ENCODE assay signal across 22 cellular contexts in genomic region chr1:232547938-232548484, GRCh38.
A peak's percentile ranks its signal among the peaks of the same experiment; 100 is the strongest.
DNase-seq lines count a peak whose midpoint lies in the region; ATAC-seq and TF ChIP-seq lines count a peak whose summit lies in the region.
"Had no signal": no experiment of that assay in that cellular context is flagged by ENCODE, and none has a peak within 500 bp of the region (broad histone marks: within the 10 kb centered on the region; RNA-seq: fewer than 3 reads in every experiment).

No MANE protein-coding gene starts in this region.

- H3K23ac ChIP-seq in mesendoderm (ENCODE audit: low read length), result no peak overlapping the region

- H3K27ac ChIP-seq in mesendoderm (ENCODE audit: low read depth, low read length), result no peak overlapping the region
- H3K27ac ChIP-seq in thyroid gland, result no peak overlapping the region
- H3K27ac ChIP-seq: left ventricle myocardium inferior, psoas muscle, stomach, upper lobe of right lung had no signal

- no peak overlapping the region for H3K4me3 ChIP-seq in mesendoderm (ENCODE audit: low read length)
- no peak overlapping the region for H3K4me3 ChIP-seq in thyroid gland (replicated peaks in 1 of 3)
- H3K4me3 ChIP-seq: heart right ventricle, left ventricle myocardium inferior, psoas muscle, spleen, stomach, upper lobe of right lung had no signal

- H4K5ac ChIP-seq in mesendoderm (ENCODE audit: low read length), result no peak overlapping the region

- H3K4me2 ChIP-seq in mesendoderm (ENCODE audit: low read length), result no peak overlapping the region
- H3K4me2 ChIP-seq: SK-N-SH had no signal

- WGBS in mesendoderm (ENCODE audit: extremely low coverage, insufficient coverage, low lambda C conversion rate), result no CpG with 5 or more reads among the region's 2 CpGs
- 82 to 88% methylated on average over 2 of the region's 2 CpGs for WGBS in thyroid gland, 2 donors

- intact Hi-C loops in thyroid gland (cut with DNase I), result no loop called here

- H3K27me3 ChIP-seq in mesendoderm (ENCODE audit: insufficient read depth, low read length, poor library complexity) (no peaks in the 10 kb centered on the region), thyroid gland (no peaks in the 10 kb centered on the region)
- H3K27me3 ChIP-seq: heart right ventricle, stomach, upper lobe of right lung had no signal

- H2BK15ac ChIP-seq in mesendoderm (replicated peaks; ENCODE audit: low read depth), result no peak overlapping the region

- no peak overlapping the region for H4K8ac ChIP-seq in mesendoderm (ENCODE audit: low read depth, low read length)

- H3K56ac ChIP-seq in mesendoderm (ENCODE audit: low read length), result peak overlapping the region; percentile 65

- H2BK5ac ChIP-seq in mesendoderm (ENCODE audit: low read length), result peak overlapping the region; percentile 35

- peak overlapping the region; percentile 32 for H3K9ac ChIP-seq in mesendoderm (ENCODE audit: low read length)
- H3K9ac ChIP-seq: SK-N-SH had no signal

- H3K9me3 ChIP-seq in thyroid gland, result no peaks in the 10 kb centered on the region
- H3K9me3 ChIP-seq: heart right ventricle, left ventricle myocardium inferior, psoas muscle, SK-N-SH, spleen, stomach, upper lobe of right lung had no signal

- TF ChIP-seq POLR2A in thyroid gland (IDR thresholded peaks at IDR 0.05), result no peak

- TF ChIP-seq CTCF in thyroid gland (IDR thresholded peaks at IDR 0.05), result no peak

- peaks cover 61% of the 10 kb centered on the region for H3K79me2 ChIP-seq in mesendoderm (ENCODE audit: control insufficient read depth, insufficient read depth, low read length)

- H3K79me1 ChIP-seq in mesendoderm (ENCODE audit: low read length), result peaks cover 24% of the 10 kb centered on the region

- H2BK120ac ChIP-seq in mesendoderm (ENCODE audit: low read depth, low read length), result no peak overlapping the region

- H3K36me3 ChIP-seq in mesendoderm (ENCODE audit: control insufficient read depth, insufficient read depth, low read length) (no peaks in the 10 kb centered on the region), thyroid gland (no peaks in the 10 kb centered on the region)
- H3K36me3 ChIP-seq: heart right ventricle, left ventricle myocardium inferior, spleen, stomach, upper lobe of right lung had no signal

- peak overlapping the region; percentile 88 for H2AK5ac ChIP-seq in mesendoderm (ENCODE audit: low read length)

- peaks cover 36% of the 10 kb centered on the region for H3K4me1 ChIP-seq in mesendoderm (ENCODE audit: control insufficient read depth, low read depth, low read length)
- peaks cover 0 to 4% of the 10 kb centered on the region in 2 donors for H3K4me1 ChIP-seq in thyroid gland

- peak overlapping the region; percentile 13 for H3K18ac ChIP-seq in mesendoderm (ENCODE audit: low read length)

- no peak for ATAC-seq in HG02870 (IDR thresholded peaks at IDR 0.05; ENCODE audit: unreplicated experiment)
- ATAC-seq: HCT116, HepG2, psoas muscle, upper lobe of right lung had no signal

- DNase-seq in DMS79 treated with DMSO at 0.1 percent for 48 hours (lab: John Stamatoyannopoulos, UW) (peak; percentile 71), M059J (ENCODE audit: low read depth) (peak; percentile 24), NCI-H526 (lab: John Stamatoyannopoulos, UW) (peak; percentile 29 to 51), mesendoderm (no peak), thyroid gland (no peak), GF-D8 (lab: John Stamatoyannopoulos, UW) (no peak)
- DNase-seq: activated CD4-positive, alpha-beta memory T cell treated with anti-CD3 and anti-CD28 coated beads for 36 hours; activated gamma-delta T cell; AML-193; EL; heart right ventricle; left ventricle myocardium inferior; NCI-H2029 treated with DMSO at 0.1 percent for 48 hours; psoas muscle; SK-N-SH; spleen; stimulated activated CD4-positive, alpha-beta T cell treated with anti-CD3 and anti-CD28 coated beads, Interleukin-4, amount 100 ng/mL, for 4 hours; stomach; upper lobe of right lung had no signal

- H3K4ac ChIP-seq in mesendoderm (ENCODE audit: low read depth, low read length), result no peak overlapping the region

Comparison
In these comparisons a context has a peak if more than half of its experiments do, and no peak if none do; other contexts are left out.
1. DNase-seq: peak in DMS79 treated with DMSO at 0.1 percent for 48 hours (single experiment), M059J (single experiment) and NCI-H526 (2 of 2); none in mesendoderm (single experiment), thyroid gland (0 of 2) and GF-D8 (single experiment).